In the genomic region with DNA sequence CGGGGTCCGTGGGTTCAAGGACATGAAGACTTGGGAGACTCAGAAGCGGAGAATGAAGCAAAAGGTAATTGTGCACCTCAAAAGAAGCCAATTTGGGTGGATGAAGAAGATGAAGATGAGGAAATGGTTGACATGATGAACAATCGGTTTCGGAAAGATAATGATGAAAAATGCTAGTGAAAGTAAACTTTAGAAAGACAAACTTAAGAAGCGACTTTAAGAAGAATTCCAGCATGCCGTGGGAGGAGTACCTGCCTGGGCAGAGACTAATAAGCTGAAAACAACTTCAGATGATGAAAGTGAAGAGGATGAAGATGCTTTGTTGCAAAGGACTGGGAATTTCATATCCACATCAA, we compare ENCODE assay signal across 1 cellular context.
TF ChIP-seq lines count a peak whose summit lies in the region.

No MANE protein-coding gene starts in this region.

TF ChIP-seq in SK-N-SH, 30 proteins besides CTCF, POLR2A, EP300 and RAD21 (continued from another document):
- TF ChIP-seq, protein P1, sequence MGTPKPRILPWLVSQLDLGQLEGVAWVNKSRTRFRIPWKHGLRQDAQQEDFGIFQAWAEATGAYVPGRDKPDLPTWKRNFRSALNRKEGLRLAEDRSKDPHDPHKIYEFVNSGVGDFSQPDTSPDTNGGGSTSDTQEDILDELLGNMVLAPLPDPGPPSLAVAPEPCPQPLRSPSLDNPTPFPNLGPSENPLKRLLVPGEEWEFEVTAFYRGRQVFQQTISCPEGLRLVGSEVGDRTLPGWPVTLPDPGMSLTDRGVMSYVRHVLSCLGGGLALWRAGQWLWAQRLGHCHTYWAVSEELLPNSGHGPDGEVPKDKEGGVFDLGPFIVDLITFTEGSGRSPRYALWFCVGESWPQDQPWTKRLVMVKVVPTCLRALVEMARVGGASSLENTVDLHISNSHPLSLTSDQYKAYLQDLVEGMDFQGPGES (IDR thresholded peaks at IDR 0.05; ENCODE audit: low read depth, low read length): no peak
- TF ChIP-seq, protein P2, sequence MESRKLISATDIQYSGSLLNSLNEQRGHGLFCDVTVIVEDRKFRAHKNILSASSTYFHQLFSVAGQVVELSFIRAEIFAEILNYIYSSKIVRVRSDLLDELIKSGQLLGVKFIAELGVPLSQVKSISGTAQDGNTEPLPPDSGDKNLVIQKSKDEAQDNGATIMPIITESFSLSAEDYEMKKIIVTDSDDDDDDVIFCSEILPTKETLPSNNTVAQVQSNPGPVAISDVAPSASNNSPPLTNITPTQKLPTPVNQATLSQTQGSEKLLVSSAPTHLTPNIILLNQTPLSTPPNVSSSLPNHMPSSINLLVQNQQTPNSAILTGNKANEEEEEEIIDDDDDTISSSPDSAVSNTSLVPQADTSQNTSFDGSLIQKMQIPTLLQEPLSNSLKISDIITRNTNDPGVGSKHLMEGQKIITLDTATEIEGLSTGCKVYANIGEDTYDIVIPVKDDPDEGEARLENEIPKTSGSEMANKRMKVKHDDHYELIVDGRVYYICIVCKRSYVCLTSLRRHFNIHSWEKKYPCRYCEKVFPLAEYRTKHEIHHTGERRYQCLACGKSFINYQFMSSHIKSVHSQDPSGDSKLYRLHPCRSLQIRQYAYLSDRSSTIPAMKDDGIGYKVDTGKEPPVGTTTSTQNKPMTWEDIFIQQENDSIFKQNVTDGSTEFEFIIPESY (IDR thresholded peaks at IDR 0.05; ENCODE audit: borderline replicate concordance, low read depth): no peak
- TF ChIP-seq TAF1 (IDR thresholded peaks at IDR 0.05; ENCODE audit: borderline replicate concordance, low read depth, low read length) (no peak), TEAD4 (IDR thresholded peaks at IDR 0.05; ENCODE audit: borderline replicate concordance, insufficient read depth) (no peak), RXRA (IDR thresholded peaks at IDR 0.05; ENCODE audit: borderline replicate concordance, low read depth) (no peak), RCOR1 (IDR thresholded peaks at IDR 0.05; ENCODE audit: low read length) (no peak)
